Comparison of ENCODE assay signal across 9 cellular contexts in genomic region chr9:132672413-132672690, GRCh38. TPM values are rescaled to one million over a fixed set of nuclear protein-coding genes. Genes with fewer than 3 reads are reported as not detected.
DNase-seq lines count a peak whose midpoint lies in the region; ATAC-seq, FAIRE-seq and TF ChIP-seq lines count a peak whose summit lies in the region.
"Had no signal": no experiment of that assay in that cellular context is flagged by ENCODE, and none has a peak within 500 bp of the region (broad histone marks: within the 10 kb centered on the region; RNA-seq: fewer than 3 reads in every experiment).

No MANE protein-coding gene starts in this region.

- TF ChIP-seq RAD21 in A549 (conservative IDR thresholded peaks at IDR 0.05 in 1 of 2, IDR thresholded peaks at IDR 0.05 in 1 of 2): no peak

- H3K9me3 Mint-ChIP-seq in T-cell: no peaks in the 10 kb centered on the region

- peaks cover 2% of the 10 kb centered on the region for H3K36me3 Mint-ChIP-seq in T-cell

- ATAC-seq in A549 (no peak), T-cell (replicated peaks in 1 of 4) (no peak), HG02973 (IDR thresholded peaks at IDR 0.05; ENCODE audit: unreplicated experiment) (no peak), GM18517 (IDR thresholded peaks at IDR 0.05; ENCODE audit: unreplicated experiment) (no peak)

- H3K27me3 Mint-ChIP-seq in T-cell: no peaks in the 10 kb centered on the region

- peak overlapping the region; percentile 5 to 91 (median 87) for H3K4me3 Mint-ChIP-seq in T-cell

- H3K4me2 ChIP-seq in A549: peak overlapping the region; percentile 92

- CTCF ChIA-PET in A549 (lab: Yijun Ruan, JAX): interaction anchor here (0.5 to 3.1 kb wide), 4 partner anchors 12 to 167 kb away, joined by 3 to 11 read pairs (median 4); no protein-coding TSS in a partner anchor
- CTCF ChIA-PET in T-cell (lab: Charles Lee): no interaction called here

- TF ChIP-seq POLR2A in A549 (IDR thresholded peaks at IDR 0.05; ENCODE audit: low read length): no peak

- 70% methylated on average over 5 of the region's 5 CpGs for WGBS in A549 (ENCODE audit: missing lambda C conversion rate)

- H3K4me1 Mint-ChIP-seq in T-cell: peaks cover 63 to 68% (median 63%) of the 10 kb centered on the region in 3 donors

- POLR2A ChIA-PET in A549 (lab: Yijun Ruan, JAX): no interaction called here
- POLR2A ChIA-PET in T-cell (lab: Charles Lee): interaction anchor here in 1 of 2 donors (0.6 kb wide), 1 partner anchor 457 kb away, joined by 3 read pairs; no protein-coding TSS in a partner anchor

- no peak for FAIRE-seq in A549 (lab: Jason Lieb, UNC)
- FAIRE-seq: HTR-8/SVneo had no signal

- no peaks in the 10 kb centered on the region for H3K9me3 ChIP-seq in A549

- H3K4me1 ChIP-seq in A549: peaks cover 34% of the 10 kb centered on the region

- peak in 1 of 2 experiments; percentile 12 for DNase-seq in A549 (ENCODE audit: low read depth in 1 of 2, low spot score in 1 of 2)
- DNase-seq in EL: peak; percentile 18
- no peak for DNase-seq in T-cell
- peak; percentile 20 for DNase-seq in fibroblast of villous mesenchyme (ENCODE audit: low read depth)
- DNase-seq in activated gamma-delta T cell treated with Interleukin-2 at 50 U/mL for 16 hours: no peak
- no peak for DNase-seq in amygdala (lab: John Stamatoyannopoulos, UW)

- TF ChIP-seq EP300 in A549 (IDR thresholded peaks at IDR 0.05): no peak

- no peak for TF ChIP-seq CTCF in A549 (IDR thresholded peaks at IDR 0.05)
- TF ChIP-seq CTCF in fibroblast of villous mesenchyme (IDR thresholded peaks at IDR 0.05; ENCODE audit: insufficient read depth, low read depth, low read length): peak; percentile 21

- H3K27ac ChIP-seq in A549: no peak overlapping the region

- H3K27ac Mint-ChIP-seq in T-cell: peak overlapping the region; percentile 1 to 54

- H3K4me3 ChIP-seq in A549 (no peak overlapping the region), fibroblast of villous mesenchyme (ENCODE audit: low read depth, low read length) (peak overlapping the region; percentile 87)

TF ChIP-seq in A549, 52 proteins besides CTCF, POLR2A, EP300 and RAD21:
- TF ChIP-seq KDM5A (IDR thresholded peaks at IDR 0.05) (no peak), SMC3 (IDR thresholded peaks at IDR 0.05) (no peak), BCL3 (IDR thresholded peaks at IDR 0.05) (no peak), HES2 (IDR thresholded peaks at IDR 0.05) (no peak), RARB (CRISPR knock-in tag; IDR thresholded peaks at IDR 0.05) (no peak), RFX5 (IDR thresholded peaks at IDR 0.05) (no peak), USF2 (IDR thresholded peaks at IDR 0.05) (no peak), E2F6 (IDR thresholded peaks at IDR 0.05; ENCODE audit: borderline replicate concordance, low read depth) (no peak), MYC (IDR thresholded peaks at IDR 0.05; ENCODE audit: borderline replicate concordance, low read length) (no peak)

RNA-seq across cellular contexts. Expression of gene GTF3C4, which starts 2.1 kb away (rescaled TPM):
- polyA plus RNA-seq in A549 (2011; rRNA removed): 9.0 and 13.1 TPM in 2 replicates
- 3.4 and 4.4 TPM in 2 replicates for polyA plus RNA-seq in A549 (2012; cell fraction: cytosol; rRNA removed)
- polyA plus RNA-seq in A549 (2012; cell fraction: nucleus; rRNA removed): 2.9 and 3.1 TPM in 2 replicates
- polyA plus RNA-seq in A549 (2017; fragmentation: RNase III; extraction: RNeasy Plus Mini Kit Qiagen cat#74134 plus additional on column Dnase treatment): 15.2 to 15.8 TPM (median 15.4 TPM) in 3 replicates
- 11.4 and 12.6 TPM in 2 replicates for polyA minus RNA-seq in A549 (2011; rRNA and poly(A)+ RNA removed)
- total RNA-seq in T-cell: 10 to 100 TPM in 4 of 5 donors, 1 to 10 TPM in 1; 8.9 to 14.2 (median 13.2) TPM
- total RNA-seq in fibroblast of villous mesenchyme: 18.4 and 22.9 TPM in 2 replicates

RNA-seq across cellular contexts. Expression of gene DDX31, which starts 2.6 kb away (rescaled TPM):
- polyA plus RNA-seq in A549 (2011; rRNA removed) (28.3 and 30.1 TPM in 2 replicates), A549 (2017; fragmentation: RNase III; extraction: RNeasy Plus Mini Kit Qiagen cat#74134 plus additional on column Dnase treatment) (19.3 to 21.4 TPM (median 20.0 TPM) in 3 replicates)
- polyA plus RNA-seq in A549 (2012; cell fraction: cytosol; rRNA removed): 15.3 and 17.2 TPM in 2 replicates
- polyA plus RNA-seq in A549 (2012; cell fraction: nucleus; rRNA removed): 20.5 and 25.5 TPM in 2 replicates
- polyA minus RNA-seq in A549 (2011; rRNA and poly(A)+ RNA removed): 27.3 and 28.1 TPM in 2 replicates
- total RNA-seq in T-cell (10 to 100 TPM; 16.3 to 30.2 (median 19.0) TPM), fibroblast of villous mesenchyme (13.9 and 19.4 TPM in 2 replicates)

Comparison
In these comparisons a context has a peak if more than half of its experiments do, and no peak if none do; other contexts are left out.
1. DNase-seq: peak in EL (single experiment) and fibroblast of villous mesenchyme (single experiment); none in T-cell (0 of 34), activated gamma-delta T cell treated with Interleukin-2 at 50 U/mL for 16 hours (single experiment) and amygdala (0 of 56).